In genomic region chr15:90205886-90206285, GRCh38 we compare ENCODE assay signal across 17 cellular contexts. TPM values are rescaled to one million over a fixed set of nuclear protein-coding genes. Genes with fewer than 3 reads are reported as not detected.
DNase-seq lines count a peak whose midpoint lies in the region; ATAC-seq and TF ChIP-seq lines count a peak whose summit lies in the region.
"Had no signal": no experiment of that assay in that cellular context is flagged by ENCODE, and none has a peak within 500 bp of the region (broad histone marks: within the 10 kb centered on the region; RNA-seq: fewer than 3 reads in every experiment).

No MANE protein-coding gene starts in this region.

- no peaks in the 10 kb centered on the region for H3K27me3 ChIP-seq in adrenal gland
- no peaks in the 10 kb centered on the region for H3K27me3 ChIP-seq in right atrium auricular region
- H3K27me3 ChIP-seq in sigmoid colon: no peaks in the 10 kb centered on the region
- H3K27me3 ChIP-seq: ovary, transverse colon had no signal

- 50 to 83% (median 57%) methylated on average over 5 of the region's 5 CpGs for WGBS in adrenal gland, 4 donors
- 89 to 93% methylated on average over 5 of the region's 5 CpGs for WGBS in sigmoid colon, 2 donors

- DNase-seq in MV-4-11 (lab: John Stamatoyannopoulos, UW): peak; percentile 70
- DNase-seq in adrenal gland: peak in 6 of 7 donors; percentile 48 to 82 (median 76)
- no peak for DNase-seq in right atrium auricular region (ENCODE audit: low spot score)
- peak; percentile 72 for DNase-seq in sigmoid colon
- no peak for DNase-seq in activated CD4-positive, alpha-beta T cell treated with anti-CD3 and anti-CD28 coated beads, Interleukin-2, amount 50 U/mL, for 48 hours
- DNase-seq in Ammon's horn (ENCODE audit: low spot score): no peak
- no peak for DNase-seq in activated naive CD4-positive, alpha-beta T cell (lab: John Stamatoyannopoulos, UW)
- DNase-seq: activated CD4-positive, CD25-positive, alpha-beta regulatory T cell; activated CD8-positive, alpha-beta memory T cell treated with anti-CD3 and anti-CD28 coated beads for 24 hours; DND-41; stimulated activated naive CD4-positive, alpha-beta T cell; T-cell; transverse colon had no signal

- H3K36me3 ChIP-seq in adrenal gland (replicated peaks in 1 of 2) (peaks cover 0 to 11% of the 10 kb centered on the region in 2 donors), right atrium auricular region (peaks cover 10% of the 10 kb centered on the region), sigmoid colon (peaks cover 0 to 42% (median 4%) of the 10 kb centered on the region in 4 donors)
- H3K36me3 ChIP-seq: ovary, transverse colon had no signal

- no peak for ATAC-seq in HG03457 (IDR thresholded peaks at IDR 0.05; ENCODE audit: unreplicated experiment)
- ATAC-seq: HCT116, T-cell had no signal

- TF ChIP-seq CTCF in adrenal gland (IDR thresholded peaks at IDR 0.05) (no peak), right atrium auricular region (IDR thresholded peaks at IDR 0.05) (no peak), sigmoid colon (IDR thresholded peaks at IDR 0.05) (no peak)

- H3K27ac ChIP-seq in adrenal gland (peak overlapping the region in 1 of 5 donors; percentile 57), right atrium auricular region (peak overlapping the region; percentile 60 to 65), sigmoid colon (peak overlapping the region in 1 of 4 donors; percentile 40)
- H3K27ac ChIP-seq: ovary, transverse colon had no signal

- no peak overlapping the region for H3K4me3 ChIP-seq in adrenal gland
- no peak overlapping the region for H3K4me3 ChIP-seq in right atrium auricular region
- no peak overlapping the region for H3K4me3 ChIP-seq in sigmoid colon
- H3K4me3 ChIP-seq: ovary, transverse colon had no signal

- no peaks in the 10 kb centered on the region for H3K9me3 ChIP-seq in adrenal gland (replicated peaks in 1 of 3)
- no peaks in the 10 kb centered on the region for H3K9me3 ChIP-seq in right atrium auricular region
- H3K9me3 ChIP-seq in sigmoid colon: no peaks in the 10 kb centered on the region
- H3K9me3 ChIP-seq: ovary, transverse colon had no signal

- intact Hi-C loops in adrenal gland (cut with DNase I) (no loop called here), sigmoid colon (cut with DNase I) (no loop called here)

- no peak for TF ChIP-seq EP300 in sigmoid colon (IDR thresholded peaks at IDR 0.05)

- H3K4me1 ChIP-seq in adrenal gland (replicated peaks in 1 of 2): peaks cover 22 to 55% of the 10 kb centered on the region in 2 donors
- peaks cover 0 to 75% of the 10 kb centered on the region in 2 donors for H3K4me1 ChIP-seq in right atrium auricular region
- H3K4me1 ChIP-seq in sigmoid colon: peaks cover 0 to 69% (median 64%) of the 10 kb centered on the region in 4 donors

- TF ChIP-seq POLR2A in adrenal gland (IDR thresholded peaks at IDR 0.05) (no peak), sigmoid colon (IDR thresholded peaks at IDR 0.05) (no peak)

RNA-seq across cellular contexts. Expression of gene SEMA4B, which starts 4.8 kb away (rescaled TPM):
- total RNA-seq in adrenal gland (100 to 1,000 TPM in 4 of 8 donors, 10 to 100 TPM in 4; 27.5 to 155 (median 97.3) TPM), right atrium auricular region (10 to 100 TPM; 22.1 to 31.6 TPM), sigmoid colon (10 to 100 TPM; 42.0 to 72.4 (median 58.6) TPM)
- polyA plus RNA-seq in adrenal gland (10 to 100 TPM; 20.2 to 50.3 (median 41.6) TPM), sigmoid colon (10 to 100 TPM; 10.6 to 94.5 (median 11.4) TPM)

RNA-seq across cellular contexts. Expression of gene CIB1, which starts 27.9 kb away (rescaled TPM):
- total RNA-seq in adrenal gland: 100 to 1,000 TPM in 5 of 8 donors, 10 to 100 TPM in 3; 38.8 to 191 (median 121) TPM
- 100 to 1,000 TPM; 138 to 259 (median 141) TPM for polyA plus RNA-seq in adrenal gland
- 10 to 100 TPM; 24.9 to 31.1 TPM for total RNA-seq in right atrium auricular region
- 10 to 100 TPM; 18.6 to 35.7 (median 35.5) TPM for total RNA-seq in sigmoid colon
- polyA plus RNA-seq in sigmoid colon: 100 to 1,000 TPM; 283 to 436 (median 359) TPM

RNA-seq across cellular contexts. Expression of gene GDPGP1, which starts 28.1 kb away (rescaled TPM):
- total RNA-seq in adrenal gland: 10 to 100 TPM in 5 of 8 donors, 1 to 10 TPM in 3; 7.0 to 17.1 (median 10.4) TPM
- 1 to 10 TPM; 2.6 to 4.7 (median 2.9) TPM for polyA plus RNA-seq in adrenal gland
- 10 to 100 TPM in 1 of 2 donors, 1 to 10 TPM in 1; 8.6 to 16.1 TPM for total RNA-seq in right atrium auricular region
- total RNA-seq in sigmoid colon: 1 to 10 TPM; 3.0 to 7.5 (median 5.4) TPM
- 10 to 100 TPM in 1 of 3 donors, 1 to 10 TPM in 2; 7.9 to 12.7 (median 9.0) TPM for polyA plus RNA-seq in sigmoid colon

RNA-seq across cellular contexts. Expression of gene TTLL13, which starts 43.5 kb away (rescaled TPM):
- total RNA-seq in adrenal gland: under 1 TPM in 3 of 8 donors, not detected in 5; 0.28 to 0.43 (median 0.42) TPM
- 1 to 10 TPM in 1 of 3 donors, under 1 TPM in 2; 0.11 to 1.9 (median 0.20) TPM for polyA plus RNA-seq in adrenal gland
- total RNA-seq in right atrium auricular region: not detected
- not detected for total RNA-seq in sigmoid colon
- polyA plus RNA-seq in sigmoid colon: under 1 TPM in 1 of 3 donors, not detected in 2; 0.25 TPM
- total RNA-seq: RPMI7951 had no signal

RNA-seq across cellular contexts. Expression of gene NGRN, which starts 59.6 kb away (rescaled TPM):
- total RNA-seq in adrenal gland: 100 to 1,000 TPM in 5 of 8 donors, 10 to 100 TPM in 3; 61.4 to 131 (median 103) TPM
- polyA plus RNA-seq in adrenal gland: 100 to 1,000 TPM in 1 of 3 donors, 10 to 100 TPM in 2; 53.5 to 133 (median 56.3) TPM
- 100 to 1,000 TPM; 107 to 110 TPM for total RNA-seq in right atrium auricular region
- 100 to 1,000 TPM in 3 of 4 donors, 10 to 100 TPM in 1; 81.2 to 139 (median 111) TPM for total RNA-seq in sigmoid colon
- 10 to 100 TPM; 43.2 to 66.7 (median 51.8) TPM for polyA plus RNA-seq in sigmoid colon

Comparison
In these comparisons a context has a peak if more than half of its experiments do, and no peak if none do; other contexts are left out.
1. DNase-seq: peak in MV-4-11 (single experiment), adrenal gland (6 of 7) and sigmoid colon (single experiment); none in right atrium auricular region (single experiment), activated CD4-positive, alpha-beta T cell treated with anti-CD3 and anti-CD28 coated beads, Interleukin-2, amount 50 U/mL, for 48 hours (0 of 2), Ammon's horn (single experiment) and activated naive CD4-positive, alpha-beta T cell (0 of 4).